In genomic region chr9:83815120-83815519, GRCh38 we compare ENCODE assay signal across 7 cellular contexts. TPM values are rescaled to one million over a fixed set of nuclear protein-coding genes. Genes with fewer than 3 reads are reported as not detected.
DNase-seq lines count a peak whose midpoint lies in the region; ATAC-seq and TF ChIP-seq lines count a peak whose summit lies in the region.
"Not testable (repeated sequence)": the region's sequence is repeated elsewhere in the genome, so short reads cannot be mapped to it uniquely, and the experiment has no call there.

No MANE protein-coding gene starts in this region.

- not testable (repeated sequence) for ATAC-seq in CD4-positive, CD25-positive, alpha-beta regulatory T cell (ENCODE audit: low read depth in 2 of 2)

- not testable (repeated sequence) for H3K79me2 ChIP-seq in Loucy (ENCODE audit: insufficient read depth, low read length)
- peaks cover 12% of the 10 kb centered on the region for H3K79me2 ChIP-seq in neural progenitor cell (ENCODE audit: low read depth)

- H3K27me3 Mint-ChIP-seq in CD4-positive, CD25-positive, alpha-beta regulatory T cell; T-helper 2 cell treated with Interferon-gamma antibody and Interleukin-4, amounts not matched to agents 5 μg/mL and 100 μg/mL, for 36 hours (ENCODE audit: low read depth); activated T-helper 1 cell treated with anti-CD3 and anti-CD28 coated beads, Interleukin-12 subunit alpha, Interleukin-12 subunit beta, Interleukin-2, Interleukin-4 antibody, amounts not matched to agents 30 ng/mL and 10 ng/mL and 1 ng/mL, durations not matched to agents 14 hours and 24 hours and 36 hours (ENCODE audit: insufficient read depth); glutamatergic neuron (ENCODE audit: unreplicated experiment); nephron (ENCODE audit: low read depth); neural progenitor cell (ENCODE audit: insufficient read depth, low read depth): not testable (repeated sequence)

- H3K27me3 ChIP-seq in CD4-positive, CD25-positive, alpha-beta regulatory T cell (ENCODE audit: control insufficient read depth, insufficient read depth, low read length); Loucy (ENCODE audit: insufficient read depth, low read length, poor library complexity, severe bottlenecking): not testable (repeated sequence)
- peaks cover 24% of the 10 kb centered on the region for H3K27me3 ChIP-seq in neural progenitor cell

- not testable (repeated sequence) for DNase-seq in CD4-positive, CD25-positive, alpha-beta regulatory T cell; T-helper 2 cell treated with Interferon-gamma antibody and Interleukin-4, amounts not matched to agents 5 μg/mL and 100 μg/mL, for 36 hours (ENCODE audit: low spot score); activated T-helper 1 cell treated with anti-CD3 and anti-CD28 coated beads, Interleukin-12 subunit alpha, Interleukin-12 subunit beta, Interleukin-2, Interleukin-4 antibody, amounts not matched to agents 30 ng/mL and 10 ng/mL and 1 ng/mL, durations not matched to agents 14 hours and 24 hours and 36 hours (ENCODE audit: low spot score); glutamatergic neuron; neural progenitor cell (ENCODE audit: low spot score)

- H3F3A ChIP-seq in Loucy (ENCODE audit: low read depth); neural progenitor cell (ENCODE audit: low read depth): not testable (repeated sequence)

- H3K9me3 ChIP-seq in CD4-positive, CD25-positive, alpha-beta regulatory T cell (ENCODE audit: control insufficient read depth in 2 of 2, low read length in 2 of 2); Loucy (ENCODE audit: insufficient read depth, low read depth, low read length); neural progenitor cell (ENCODE audit: low read depth): not testable (repeated sequence)

- H3K9ac ChIP-seq in Loucy (ENCODE audit: low read depth, low read length, poor library complexity, severe bottlenecking); neural progenitor cell: not testable (repeated sequence)

- TF ChIP-seq CTCF in Loucy (conservative IDR thresholded peaks at IDR 0.05; ENCODE audit: low read length); glutamatergic neuron (IDR thresholded peaks at IDR 0.05; ENCODE audit: partially characterized antibody, unreplicated experiment); nephron (IDR thresholded peaks at IDR 0.05; ENCODE audit: unreplicated experiment in 3 of 3); neural progenitor cell (IDR thresholded peaks at IDR 0.05): not testable (repeated sequence)

- H3K4me2 ChIP-seq in Loucy (ENCODE audit: low read depth, low read length, poor library complexity, severe bottlenecking) = peak overlapping the region; percentile 84
- H3K4me2 ChIP-seq in neural progenitor cell = not testable (repeated sequence)

- peak overlapping the region in 3 of 4 donors; percentile 23 to 67 (median 31) for H3K4me3 Mint-ChIP-seq in CD4-positive, CD25-positive, alpha-beta regulatory T cell
- H3K4me3 Mint-ChIP-seq in T-helper 2 cell treated with Interferon-gamma antibody and Interleukin-4, amounts not matched to agents 5 μg/mL and 100 μg/mL, for 36 hours = peak overlapping the region; percentile 15
- peak overlapping the region; percentile 30 for H3K4me3 Mint-ChIP-seq in activated T-helper 1 cell treated with anti-CD3 and anti-CD28 coated beads, Interleukin-12 subunit alpha, Interleukin-12 subunit beta, Interleukin-2, Interleukin-4 antibody, amounts not matched to agents 30 ng/mL and 10 ng/mL and 1 ng/mL, durations not matched to agents 14 hours and 24 hours and 36 hours
- H3K4me3 Mint-ChIP-seq in glutamatergic neuron (ENCODE audit: unreplicated experiment) (peak overlapping the region; percentile 21), nephron (peak overlapping the region; percentile 39 to 55 (median 49)), neural progenitor cell (peak overlapping the region; percentile 10)

- H3K9me2 ChIP-seq in Loucy (replicated peaks; ENCODE audit: low read depth, low read length) = not testable (repeated sequence)

- intact Hi-C loops in activated T-helper 1 cell treated with anti-CD3 and anti-CD28 coated beads, Interleukin-12 subunit alpha, Interleukin-12 subunit beta, Interleukin-2, Interleukin-4 antibody, amounts not matched to agents 30 ng/mL and 10 ng/mL and 1 ng/mL, durations not matched to agents 14 hours and 24 hours and 36 hours (cut with micrococcal nuclease) = loop anchor here (10.0 kb wide), 2 partner anchors 170 to 480 kb away; partner anchors contain the start of genes HNRNPK and RMI1

- H3K27ac Mint-ChIP-seq in CD4-positive, CD25-positive, alpha-beta regulatory T cell; T-helper 2 cell treated with Interferon-gamma antibody and Interleukin-4, amounts not matched to agents 5 μg/mL and 100 μg/mL, for 36 hours; activated T-helper 1 cell treated with anti-CD3 and anti-CD28 coated beads, Interleukin-12 subunit alpha, Interleukin-12 subunit beta, Interleukin-2, Interleukin-4 antibody, amounts not matched to agents 30 ng/mL and 10 ng/mL and 1 ng/mL, durations not matched to agents 14 hours and 24 hours and 36 hours; glutamatergic neuron (ENCODE audit: unreplicated experiment); nephron; neural progenitor cell: not testable (repeated sequence)

- not testable (repeated sequence) for H3K4me1 ChIP-seq in CD4-positive, CD25-positive, alpha-beta regulatory T cell (ENCODE audit: control insufficient read depth, insufficient read depth, low read length, poor library complexity, severe bottlenecking); Loucy (ENCODE audit: insufficient read depth, low read length, poor library complexity, severe bottlenecking); neural progenitor cell

- not testable (repeated sequence) for H3K4me3 ChIP-seq in CD4-positive, CD25-positive, alpha-beta regulatory T cell (ENCODE audit: low read depth, low read length); Loucy (ENCODE audit: low read length, poor library complexity, severe bottlenecking); neural progenitor cell

- H3K4me1 Mint-ChIP-seq in CD4-positive, CD25-positive, alpha-beta regulatory T cell = peaks cover 11 to 20% (median 16%) of the 10 kb centered on the region in 4 donors
- not testable (repeated sequence) for H3K4me1 Mint-ChIP-seq in T-helper 2 cell treated with Interferon-gamma antibody and Interleukin-4, amounts not matched to agents 5 μg/mL and 100 μg/mL, for 36 hours (ENCODE audit: low read depth); activated T-helper 1 cell treated with anti-CD3 and anti-CD28 coated beads, Interleukin-12 subunit alpha, Interleukin-12 subunit beta, Interleukin-2, Interleukin-4 antibody, amounts not matched to agents 30 ng/mL and 10 ng/mL and 1 ng/mL, durations not matched to agents 14 hours and 24 hours and 36 hours (ENCODE audit: low read depth); glutamatergic neuron (ENCODE audit: low read depth, unreplicated experiment); nephron; neural progenitor cell

- H3K36me3 ChIP-seq in CD4-positive, CD25-positive, alpha-beta regulatory T cell (ENCODE audit: control insufficient read depth, insufficient read depth, low read length); Loucy (ENCODE audit: insufficient read depth, low read length); neural progenitor cell: not testable (repeated sequence)

- H3K36me3 Mint-ChIP-seq in CD4-positive, CD25-positive, alpha-beta regulatory T cell; T-helper 2 cell treated with Interferon-gamma antibody and Interleukin-4, amounts not matched to agents 5 μg/mL and 100 μg/mL, for 36 hours (ENCODE audit: low read depth); activated T-helper 1 cell treated with anti-CD3 and anti-CD28 coated beads, Interleukin-12 subunit alpha, Interleukin-12 subunit beta, Interleukin-2, Interleukin-4 antibody, amounts not matched to agents 30 ng/mL and 10 ng/mL and 1 ng/mL, durations not matched to agents 14 hours and 24 hours and 36 hours (ENCODE audit: low read depth); glutamatergic neuron (ENCODE audit: unreplicated experiment); nephron (ENCODE audit: low read depth): not testable (repeated sequence)
- H3K36me3 Mint-ChIP-seq in neural progenitor cell = peaks cover 10% of the 10 kb centered on the region

- not testable (repeated sequence) for H2AFZ ChIP-seq in Loucy (ENCODE audit: low read length); neural progenitor cell (replicated peaks)

- not testable (repeated sequence) for H3K27ac ChIP-seq in CD4-positive, CD25-positive, alpha-beta regulatory T cell (ENCODE audit: insufficient read depth, low read length, poor library complexity, severe bottlenecking); neural progenitor cell

- H4K20me1 ChIP-seq in Loucy (ENCODE audit: insufficient read depth, low read length, poor library complexity, severe bottlenecking) = not testable (repeated sequence)
- peaks cover 12% of the 10 kb centered on the region for H4K20me1 ChIP-seq in neural progenitor cell (ENCODE audit: low read depth)

- H3K9me3 Mint-ChIP-seq in CD4-positive, CD25-positive, alpha-beta regulatory T cell; T-helper 2 cell treated with Interferon-gamma antibody and Interleukin-4, amounts not matched to agents 5 μg/mL and 100 μg/mL, for 36 hours; activated T-helper 1 cell treated with anti-CD3 and anti-CD28 coated beads, Interleukin-12 subunit alpha, Interleukin-12 subunit beta, Interleukin-2, Interleukin-4 antibody, amounts not matched to agents 30 ng/mL and 10 ng/mL and 1 ng/mL, durations not matched to agents 14 hours and 24 hours and 36 hours; glutamatergic neuron (ENCODE audit: unreplicated experiment); nephron; neural progenitor cell: not testable (repeated sequence)

RNA-seq across cellular contexts. Expression of gene GKAP1, which starts 2.4 kb away (rescaled TPM):
- 6.7 TPM for total RNA-seq in CD4-positive, CD25-positive, alpha-beta regulatory T cell
- 1 to 10 TPM; 1.6 to 5.1 (median 3.7) TPM for polyA plus RNA-seq in CD4-positive, CD25-positive, alpha-beta regulatory T cell
- 1.5 TPM in 2 replicates for total RNA-seq in activated T-helper 1 cell treated with anti-CD3 and anti-CD28 coated beads, Interleukin-12 subunit alpha, Interleukin-12 subunit beta, Interleukin-2, Interleukin-4 antibody, amounts not matched to agents 30 ng/mL and 10 ng/mL and 1 ng/mL, durations not matched to agents 14 hours and 24 hours and 36 hours
- 47.4 TPM for total RNA-seq in glutamatergic neuron (ENCODE audit: unreplicated experiment)
- 19.9 and 33.4 TPM in 2 replicates for total RNA-seq in neural progenitor cell (ENCODE audit: low replicate concordance)
